Comparison of ENCODE assay signal across 8 cellular contexts in genomic region chr19:12774588-12775555, GRCh38. TPM values are rescaled to one million over a fixed set of nuclear protein-coding genes. Genes with fewer than 3 reads are reported as not detected.
DNase-seq lines count a peak whose midpoint lies in the region; ATAC-seq and TF ChIP-seq lines count a peak whose summit lies in the region.

A gene with protein sequence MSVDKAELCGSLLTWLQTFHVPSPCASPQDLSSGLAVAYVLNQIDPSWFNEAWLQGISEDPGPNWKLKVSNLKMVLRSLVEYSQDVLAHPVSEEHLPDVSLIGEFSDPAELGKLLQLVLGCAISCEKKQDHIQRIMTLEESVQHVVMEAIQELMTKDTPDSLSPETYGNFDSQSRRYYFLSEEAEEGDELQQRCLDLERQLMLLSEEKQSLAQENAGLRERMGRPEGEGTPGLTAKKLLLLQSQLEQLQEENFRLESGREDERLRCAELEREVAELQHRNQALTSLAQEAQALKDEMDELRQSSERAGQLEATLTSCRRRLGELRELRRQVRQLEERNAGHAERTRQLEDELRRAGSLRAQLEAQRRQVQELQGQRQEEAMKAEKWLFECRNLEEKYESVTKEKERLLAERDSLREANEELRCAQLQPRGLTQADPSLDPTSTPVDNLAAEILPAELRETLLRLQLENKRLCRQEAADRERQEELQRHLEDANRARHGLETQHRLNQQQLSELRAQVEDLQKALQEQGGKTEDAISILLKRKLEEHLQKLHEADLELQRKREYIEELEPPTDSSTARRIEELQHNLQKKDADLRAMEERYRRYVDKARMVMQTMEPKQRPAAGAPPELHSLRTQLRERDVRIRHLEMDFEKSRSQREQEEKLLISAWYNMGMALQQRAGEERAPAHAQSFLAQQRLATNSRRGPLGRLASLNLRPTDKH (minus strand): TSS chr19:12775552. CDS start chr19:12775449, 103 bp downstream.

- TF ChIP-seq CTCF in DOHH2 (IDR thresholded peaks at IDR 0.05; ENCODE audit: low read depth, low read length, poor library complexity, severe bottlenecking) = no peak
- no peak for TF ChIP-seq CTCF in upper lobe of left lung (IDR thresholded peaks at IDR 0.05)

- no peaks in the 10 kb centered on the region for H3K9me2 ChIP-seq in DOHH2 (replicated peaks; ENCODE audit: control insufficient read depth, low read length)

- H3K27ac ChIP-seq in DOHH2 (ENCODE audit: low read depth, low read length) (no peak within 1 kb of the TSS; the same call in 1 of the 2 replicates), upper lobe of left lung (peak within 1 kb of the TSS; percentile 79 to 97 (median 92))
- peak within 1 kb of the TSS; percentile 71 for H3K27ac ChIP-seq in effector memory CD4-positive, alpha-beta T cell (ENCODE audit: insufficient read depth, low read length, poor library complexity, severe bottlenecking)

- no peak for TF ChIP-seq EP300 in upper lobe of left lung (IDR thresholded peaks at IDR 0.05)

- peak within 1 kb of the TSS; percentile 93 for H3K4me2 ChIP-seq in DOHH2 (ENCODE audit: low read length)

- peak within 1 kb of the TSS; percentile 87 for H3K4me3 ChIP-seq in DOHH2 (ENCODE audit: low read length)
- H3K4me3 ChIP-seq in effector memory CD4-positive, alpha-beta T cell (ENCODE audit: insufficient read depth, low read depth, low read length, poor library complexity, severe bottlenecking) = peak within 1 kb of the TSS; percentile 58
- peak within 1 kb of the TSS; percentile 55 for H3K4me3 ChIP-seq in mononuclear cell (ENCODE audit: low read length)
- H3K4me3 ChIP-seq in upper lobe of left lung = peak within 1 kb of the TSS; percentile 35 to 78 (median 60)

- H3K9me3 ChIP-seq in DOHH2 (ENCODE audit: control insufficient read depth, insufficient read depth, low read length) (no peaks in the 10 kb centered on the region), mononuclear cell (ENCODE audit: low read depth, low read length) (no peaks in the 10 kb centered on the region), upper lobe of left lung (no peaks in the 10 kb centered on the region)
- no peaks in the 10 kb centered on the region for H3K9me3 ChIP-seq in effector memory CD4-positive, alpha-beta T cell (ENCODE audit: control insufficient read depth, low read length)

- ATAC-seq in HG03571 (IDR thresholded peaks at IDR 0.05; ENCODE audit: unreplicated experiment) (peak; percentile 2), upper lobe of left lung (ENCODE audit: low FRiP score in 2 of 2) (peak; percentile 0 to 81)

- no peaks in the 10 kb centered on the region for H4K20me1 ChIP-seq in DOHH2 (ENCODE audit: control insufficient read depth, insufficient read depth, low read depth, low read length)

- peak in 2 of 4 donors; percentile 2 to 61 for TF ChIP-seq POLR2A in upper lobe of left lung (IDR thresholded peaks at IDR 0.05)

- peaks cover 7% of the 10 kb centered on the region; the same call in 1 of the 2 replicates for H3F3A ChIP-seq in DOHH2 (ENCODE audit: control insufficient read depth, insufficient read depth)

- no peaks in the 10 kb centered on the region for H3K79me2 ChIP-seq in DOHH2 (ENCODE audit: control insufficient read depth, low read length)

- H3K36me3 ChIP-seq in DOHH2 (ENCODE audit: control insufficient read depth, low read length) (peaks cover 3% of the 10 kb centered on the region; the same call in 1 of the 2 replicates), upper lobe of left lung (peaks cover 0 to 7% (median 2%) of the 10 kb centered on the region in 4 donors)
- H3K36me3 ChIP-seq in effector memory CD4-positive, alpha-beta T cell (ENCODE audit: control insufficient read depth, insufficient read depth, low read length) = no peaks in the 10 kb centered on the region

- H3K27me3 ChIP-seq in DOHH2 (ENCODE audit: control insufficient read depth, low read length) = no peaks in the 10 kb centered on the region
- H3K27me3 ChIP-seq in effector memory CD4-positive, alpha-beta T cell (replicated peaks; ENCODE audit: control insufficient read depth, insufficient read depth, low read length, poor library complexity, severe bottlenecking) = no peaks in the 10 kb centered on the region
- H3K27me3 ChIP-seq in mononuclear cell (ENCODE audit: insufficient read depth, low read length) = no peaks in the 10 kb centered on the region
- H3K27me3 ChIP-seq in upper lobe of left lung = no peaks in the 10 kb centered on the region

- H3K4me1 ChIP-seq in DOHH2 (ENCODE audit: control insufficient read depth, low read length) (peaks cover 38% of the 10 kb centered on the region), mononuclear cell (ENCODE audit: insufficient read depth, low read length) (peaks cover 45% of the 10 kb centered on the region), upper lobe of left lung (peaks cover 29 to 54% (median 38%) of the 10 kb centered on the region in 4 donors)
- peaks cover 21% of the 10 kb centered on the region for H3K4me1 ChIP-seq in effector memory CD4-positive, alpha-beta T cell (ENCODE audit: control insufficient read depth, insufficient read depth, low read length, poor library complexity, severe bottlenecking)

- WGBS in upper lobe of left lung, 2 donors = 19 to 36% methylated on average over 18 to 36 of the region's 58 CpGs

- DNase-seq in SW480 (ENCODE audit: low spot score) (peak; percentile 97), upper lobe of left lung (peak; percentile 93 to 99), KG1 (lab: John Stamatoyannopoulos, UW) (no peak), SHP77 (lab: John Stamatoyannopoulos, UW) (no peak)
- peak; percentile 29 to 41 (median 31) for DNase-seq in effector memory CD4-positive, alpha-beta T cell

RNA-seq across cellular contexts. Expression of the gene that starts here (rescaled TPM):
- 8.3 TPM for total RNA-seq in mononuclear cell
- total RNA-seq in upper lobe of left lung = 100 to 1,000 TPM in 2 of 6 donors, 10 to 100 TPM in 4; 48.9 to 367 (median 79.6) TPM

Comparison
In these comparisons a context has a peak if more than half of its experiments do, and no peak if none do; other contexts are left out.
1. DNase-seq: peak in SW480 (single experiment), effector memory CD4-positive, alpha-beta T cell (3 of 3) and upper lobe of left lung (2 of 2); none in KG1 (single experiment) and SHP77 (0 of 2).
2. Peak in every context shown above with its lines, with median percentiles within 50 percentile points of each other: H3K4me3 ChIP-seq.